ENCODE assay signal across 8 cellular contexts in genomic region chr9:6955251-6955921, GRCh38.
DNase-seq lines count a peak whose midpoint lies in the region; ATAC-seq and TF ChIP-seq lines count a peak whose summit lies in the region.

No MANE protein-coding gene starts in this region.

- no peak overlapping the region for H2AK9ac ChIP-seq in IMR-90 (replicated peaks; ENCODE audit: low read depth, low read length, poor library complexity)

- peaks cover 3 to 8% of the 10 kb centered on the region in 2 experiments; a peak in 1 of 4 replicates for H3K79me1 ChIP-seq in IMR-90 (ENCODE audit: low read depth in 1 of 2, low read length in 2 of 2)

- CTCF ChIA-PET in IMR-90 (lab: Yijun Ruan, JAX) = no interaction called here

- H3K9ac ChIP-seq in IMR-90 (ENCODE audit: low read depth, low read length) = no peak overlapping the region

- no peaks in the 10 kb centered on the region for H3K36me3 ChIP-seq in IMR-90 (ENCODE audit: control insufficient read depth, insufficient read depth, low read length)

- no TSS peak for BruUV-seq in IMR-90 (replicated peaks; lab: Mats Ljungman, UMichigan)

- no peak overlapping the region for H3K18ac ChIP-seq in IMR-90 (ENCODE audit: low read depth, low read length)

- H4K20me1 ChIP-seq in IMR-90 (ENCODE audit: insufficient read depth, low read length) = no peaks in the 10 kb centered on the region

- no peak overlapping the region for H4K91ac ChIP-seq in IMR-90 (ENCODE audit: insufficient read depth, low read depth, low read length)

- no peak overlapping the region for H4K5ac ChIP-seq in IMR-90 (ENCODE audit: low read depth, low read length)

- dilution Hi-C loops in IMR-90 (cut with HindIII; ENCODE audit: low sequenced_read_pairs, unreplicated experiment) = no loop called here

- WGBS in IMR-90 (ENCODE audit: extremely low coverage in 2 of 2, insufficient read length in 1 of 2), 2 experiments = no CpG with 5 or more reads among the region's 7 CpGs

- H3K4me3 ChIP-seq in IMR-90 (ENCODE audit: insufficient read depth, low read depth, low read length) (no peak overlapping the region), cardiac fibroblast (replicated peaks in 1 of 2; ENCODE audit: low read depth in 2 of 2, low read length in 2 of 2) (no peak overlapping the region)

- in situ Hi-C loops in IMR-90 (cut with MboI; ENCODE audit: low sequenced_read_pairs) = no loop called here

- intact Hi-C loops in IMR-90 (cut with micrococcal nuclease) = no loop called here

- no peak overlapping the region for H2AFZ ChIP-seq in IMR-90 (replicated peaks; ENCODE audit: low read length, poor library complexity)

- peaks cover 2% of the 10 kb centered on the region; the same call in 1 of the 2 replicates for H3K4me1 ChIP-seq in IMR-90 (ENCODE audit: control insufficient read depth, insufficient read depth, low read length)

- no peak overlapping the region for H2BK20ac ChIP-seq in IMR-90 (ENCODE audit: low read depth, low read length)

- peak overlapping the region; percentile 56; the same call in 1 of the 2 replicates for H3K23ac ChIP-seq in IMR-90 (ENCODE audit: low read depth, low read length)

- no peaks in the 10 kb centered on the region for H3K9me1 ChIP-seq in IMR-90 (ENCODE audit: insufficient read depth, low read length)

- no peak for TF ChIP-seq RAD21 in IMR-90 (IDR thresholded peaks at IDR 0.05; ENCODE audit: low read length)

- no peak for TF ChIP-seq POLR2A in IMR-90 (IDR thresholded peaks at IDR 0.05; ENCODE audit: low read depth, low read length)

- no peak overlapping the region for H3K4ac ChIP-seq in IMR-90 (ENCODE audit: low read depth, low read length)

- no peak overlapping the region for H3K56ac ChIP-seq in IMR-90 (ENCODE audit: extremely low read depth, insufficient read depth, low read length)

- H3K27ac ChIP-seq in IMR-90 (ENCODE audit: insufficient read depth, low read length) = no peak overlapping the region

- TF ChIP-seq CTCF in IMR-90 (conservative IDR thresholded peaks at IDR 0.05; ENCODE audit: low read depth, low read length) = no peak
- no peak for TF ChIP-seq CTCF in cardiac fibroblast (IDR thresholded peaks at IDR 0.05; ENCODE audit: low read depth, low read length)

- no peak overlapping the region for H2AK5ac ChIP-seq in IMR-90 (ENCODE audit: low read depth, low read length)

- ATAC-seq in IMR-90 (ENCODE audit: low read depth) = peak; percentile 85

- H2BK120ac ChIP-seq in IMR-90 (ENCODE audit: low read depth, low read length) = no peak overlapping the region

- no peak overlapping the region for H4K8ac ChIP-seq in IMR-90 (ENCODE audit: low read depth in 2 of 2, low read length in 2 of 2)

- no peak overlapping the region for H2BK15ac ChIP-seq in IMR-90 (ENCODE audit: low read depth, low read length)

- no peak overlapping the region for H2BK5ac ChIP-seq in IMR-90 (ENCODE audit: low read depth, low read length, poor library complexity, severe bottlenecking)

- peak overlapping the region; percentile 76; the same call in 1 of the 2 replicates for H3K14ac ChIP-seq in IMR-90 (replicated peaks; ENCODE audit: low read depth, low read length)

- no peaks in the 10 kb centered on the region for H3K27me3 ChIP-seq in IMR-90 (ENCODE audit: control insufficient read depth, insufficient read depth, low read length)

- H3K9me3 ChIP-seq in IMR-90 (ENCODE audit: control insufficient read depth, insufficient read depth, low read length) = no peaks in the 10 kb centered on the region

- POLR2A ChIA-PET in IMR-90 (lab: Charles Lee; ENCODE audit: unreplicated experiment) = no interaction called here

- peak overlapping the region; percentile 25; the same call in 1 of the 2 replicates for H3K4me2 ChIP-seq in IMR-90 (ENCODE audit: low read depth, low read length)

- peak; percentile 5 to 14 for DNase-seq in stimulated activated CD4-positive, alpha-beta T cell treated with anti-CD3 and anti-CD28 coated beads, Interleukin-15, amount 100 ng/mL, for 48 hours (ENCODE audit: low read depth in 2 of 2)
- DNase-seq in stimulated activated CD4-positive, alpha-beta T cell treated with anti-CD3 and anti-CD28 coated beads, Interleukin-4, amount 100 ng/mL, for 4 hours = no peak
- DNase-seq in IMR-90 (peak; percentile 77), cardiac fibroblast (ENCODE audit: low read depth in 2 of 2) (peak; percentile 79 to 80), pulmonary artery endothelial cell (ENCODE audit: low read depth, low spot score) (peak; percentile 39), RPMI8226 (no peak), AML-193 (lab: John Stamatoyannopoulos, UW) (no peak), SKM-1 treated with dmso at 0.1 percent for 144 hours (lab: John Stamatoyannopoulos, UW; ENCODE audit: unreplicated experiment) (no peak)

TF ChIP-seq in IMR-90, 13 proteins besides CTCF, POLR2A, EP300 and RAD21:
- TF ChIP-seq RFX5 (IDR thresholded peaks at IDR 0.05; ENCODE audit: low read depth, low read length) = no peak
- TF ChIP-seq MAZ (IDR thresholded peaks at IDR 0.05; ENCODE audit: borderline replicate concordance, low read depth, low read length) = no peak
- TF ChIP-seq SMC3 (IDR thresholded peaks at IDR 0.05; ENCODE audit: low read depth, low read length) = no peak
- TF ChIP-seq BHLHE40 (IDR thresholded peaks at IDR 0.05; ENCODE audit: low read depth, low read length) = peak; percentile 91
- no peak for TF ChIP-seq ELK1 (IDR thresholded peaks at IDR 0.05; ENCODE audit: borderline replicate concordance, low read depth, low read length)
- no peak for TF ChIP-seq USF2 (IDR thresholded peaks at IDR 0.05; ENCODE audit: low read depth, low read length)
- no peak for TF ChIP-seq RCOR1 (IDR thresholded peaks at IDR 0.05; ENCODE audit: insufficient replicate concordance, low read length)
- 0 out of 2 replicates have a peak, but pooled peaks have one; percentile 4 for TF ChIP-seq NFE2L2 (IDR thresholded peaks at IDR 0.05; ENCODE audit: low read depth, low read length)
- TF ChIP-seq CEBPB (IDR thresholded peaks at IDR 0.05; ENCODE audit: low read depth, low read length) = no peak
TF ChIP-seq in IMR-90: peak in this region for 2.

Comparison
In these comparisons a context has a peak if more than half of its experiments do, and no peak if none do; other contexts are left out.
1. DNase-seq: peak in stimulated activated CD4-positive, alpha-beta T cell treated with anti-CD3 and anti-CD28 coated beads, Interleukin-15, amount 100 ng/mL, for 48 hours (2 of 2), IMR-90 (single experiment), cardiac fibroblast (2 of 2) and pulmonary artery endothelial cell (single experiment); none in stimulated activated CD4-positive, alpha-beta T cell treated with anti-CD3 and anti-CD28 coated beads, Interleukin-4, amount 100 ng/mL, for 4 hours (0 of 2), RPMI8226 (single experiment), AML-193 (0 of 2) and SKM-1 treated with dmso at 0.1 percent for 144 hours (single experiment).